Comparison of ENCODE assay signal across 33 cellular contexts in genomic region chr5:132050661-132051371, GRCh38. TPM values are rescaled to one million over a fixed set of nuclear protein-coding genes. Genes with fewer than 3 reads are reported as not detected.
DNase-seq lines count a peak whose midpoint lies in the region; ATAC-seq, FAIRE-seq and TF ChIP-seq lines count a peak whose summit lies in the region.
"Had no signal": no experiment of that assay in that cellular context is flagged by ENCODE, and none has a peak within 500 bp of the region (broad histone marks: within the 10 kb centered on the region; RNA-seq: fewer than 3 reads in every experiment).

No MANE protein-coding gene starts in this region.

- H3K4me1 ChIP-seq in right cardiac atrium (ENCODE audit: control insufficient read depth, insufficient read depth, low read length) (no peaks in the 10 kb centered on the region), kidney (ENCODE audit: control insufficient read depth in 1 of 2, insufficient read depth in 1 of 2, low read depth in 1 of 2, low read length in 2 of 2) (no peaks in the 10 kb centered on the region)
- H3K4me1 ChIP-seq: ascending aorta had no signal

- DNase-seq in NCI-H146 (lab: John Stamatoyannopoulos, UW) (peak; percentile 13), NCI-H146 treated with DMSO at 0.1 percent for 48 hours (lab: John Stamatoyannopoulos, UW; ENCODE audit: unreplicated experiment) (no peak), left ventricle myocardium superior (peak; percentile 8), right cardiac atrium (no peak), kidney (peak; percentile 27), SIG-M5 treated with dmso at 0.1 percent for 504 hours (lab: John Stamatoyannopoulos, UW; ENCODE audit: unreplicated experiment) (no peak), GM19238 (ENCODE audit: insufficient read length, low spot score) (no peak)
- DNase-seq: 8988T; activated CD4-positive, CD25-positive, alpha-beta regulatory T cell treated with anti-CD3 and anti-CD28 coated beads, Interleukin-2, amount 50 U/mL, for 72 hours; activated T-cell treated with anti-CD3 and anti-CD28 coated beads, Interleukin-2, amount 50 U/mL, for 4 hours; cortex of kidney; DMS79; effector memory CD4-positive, alpha-beta T cell; KG1; naive B cell; NCI-H1092 treated with DMSO at 0.1 percent for 48 hours; NCI-H2107; NK-92 treated with Interleukin-12 subunit alpha and Interleukin-12 subunit beta, amount 100 ng/mL, for 24 hours; occipital lobe; stimulated activated CD4-positive, alpha-beta T cell treated with anti-CD3 and anti-CD28 coated beads, Interleukin-15, amount 100 ng/mL, for 24 hours; T-helper 2 cell had no signal

- no peaks in the 10 kb centered on the region for H3K27me3 ChIP-seq in right cardiac atrium (ENCODE audit: control insufficient read depth, insufficient read depth)
- H3K27me3 ChIP-seq: ascending aorta had no signal

- intact Hi-C loops in left ventricle myocardium superior (cut with micrococcal nuclease) = no loop called here
- intact Hi-C loops in right cardiac atrium (cut with DNase I) = no loop called here
- intact Hi-C loops in kidney (cut with DNase I) = no loop called here

- FAIRE-seq in kidney (lab: Jason Lieb, UNC) = no peak
- FAIRE-seq: G401.6, islet of Langerhans had no signal

- H3K9me3 ChIP-seq in right cardiac atrium (ENCODE audit: control insufficient read depth, low read length) (no peaks in the 10 kb centered on the region), kidney (ENCODE audit: control insufficient read depth in 1 of 2, low read length in 2 of 2) (no peaks in the 10 kb centered on the region)
- H3K9me3 ChIP-seq: ascending aorta had no signal

- no peak overlapping the region for H3K9ac ChIP-seq in kidney (ENCODE audit: low read length in 2 of 2)

- H3K27ac ChIP-seq in right cardiac atrium (ENCODE audit: low read length) (no peak overlapping the region), kidney (ENCODE audit: low read depth in 2 of 2, low read length in 2 of 2) (no peak overlapping the region)
- H3K27ac ChIP-seq: ascending aorta, epithelial cell of prostate had no signal

- ATAC-seq in left ventricle myocardium superior = no peak
- ATAC-seq in right cardiac atrium = no peak
- no peak for ATAC-seq in HG03378 (IDR thresholded peaks at IDR 0.05; ENCODE audit: unreplicated experiment)
- ATAC-seq: activated T-cell treated with anti-CD3 and anti-CD28 coated beads, Interleukin-2, amount 50 U/mL, for 4 hours; HCT116 had no signal

- no peak for TF ChIP-seq CTCF in kidney (IDR thresholded peaks at IDR 0.05; ENCODE audit: borderline replicate concordance, extremely low read depth, insufficient read depth)

- no peaks in the 10 kb centered on the region for H3K36me3 ChIP-seq in kidney (ENCODE audit: control insufficient read depth in 1 of 2, insufficient read depth in 2 of 2, low read length in 2 of 2)
- H3K36me3 ChIP-seq: ascending aorta had no signal

- 75% methylated on average over 9 of the region's 9 CpGs for WGBS in right cardiac atrium

- no peak overlapping the region for H3K4me3 ChIP-seq in right cardiac atrium (ENCODE audit: low read length)
- no peak overlapping the region for H3K4me3 ChIP-seq in kidney (ENCODE audit: low read length in 2 of 2)
- H3K4me3 ChIP-seq: ascending aorta had no signal

RNA-seq across cellular contexts. Expression of gene IL3, which starts 9.6 kb away (rescaled TPM):
- total RNA-seq in left ventricle myocardium superior = not detected
- total RNA-seq in right cardiac atrium = not detected
- polyA plus RNA-seq in right cardiac atrium = not detected
- not detected for total RNA-seq in kidney
- not detected for polyA plus RNA-seq in kidney (ENCODE audit: insufficient read depth, low read depth, low replicate concordance)
- total RNA-seq: ascending aorta, glomerular endothelial cell, lower leg skin, MCF 10A, occipital lobe, pulmonary artery endothelial cell, subcutaneous adipose tissue had no signal
- polyA plus RNA-seq: CD14-positive monocyte had no signal

RNA-seq across cellular contexts. Expression of gene CSF2, which starts 22.8 kb away (rescaled TPM):
- not detected for total RNA-seq in left ventricle myocardium superior
- total RNA-seq in right cardiac atrium = not detected
- not detected for polyA plus RNA-seq in right cardiac atrium
- total RNA-seq in kidney = not detected
- polyA plus RNA-seq in kidney (ENCODE audit: insufficient read depth, low read depth, low replicate concordance) = not detected
- total RNA-seq: ascending aorta, lower leg skin, MCF 10A, occipital lobe, pulmonary artery endothelial cell, subcutaneous adipose tissue had no signal
- polyA plus RNA-seq: CD14-positive monocyte had no signal

RNA-seq across cellular contexts. Expression of gene ACSL6, which starts 39.4 kb away (rescaled TPM):
- 4.4 TPM for total RNA-seq in left ventricle myocardium superior
- total RNA-seq in right cardiac atrium = 1 to 10 TPM; 1.7 to 6.7 (median 4.3) TPM
- 2.7 TPM for polyA plus RNA-seq in right cardiac atrium
- total RNA-seq in kidney = 1.4 TPM
- polyA plus RNA-seq in kidney (ENCODE audit: insufficient read depth, low read depth, low replicate concordance) = 2.1 TPM
- total RNA-seq: glomerular endothelial cell, MCF 10A, pulmonary artery endothelial cell had no signal

Comparison
In these comparisons a context has a peak if more than half of its experiments do, and no peak if none do; other contexts are left out.
1. DNase-seq: peak in NCI-H146 (single experiment), left ventricle myocardium superior (single experiment) and kidney (single experiment); none in NCI-H146 treated with DMSO at 0.1 percent for 48 hours (single experiment), right cardiac atrium (0 of 3), SIG-M5 treated with dmso at 0.1 percent for 504 hours (single experiment) and GM19238 (single experiment).